ENCODE assay signal across 4 cellular contexts in the genomic region with DNA sequence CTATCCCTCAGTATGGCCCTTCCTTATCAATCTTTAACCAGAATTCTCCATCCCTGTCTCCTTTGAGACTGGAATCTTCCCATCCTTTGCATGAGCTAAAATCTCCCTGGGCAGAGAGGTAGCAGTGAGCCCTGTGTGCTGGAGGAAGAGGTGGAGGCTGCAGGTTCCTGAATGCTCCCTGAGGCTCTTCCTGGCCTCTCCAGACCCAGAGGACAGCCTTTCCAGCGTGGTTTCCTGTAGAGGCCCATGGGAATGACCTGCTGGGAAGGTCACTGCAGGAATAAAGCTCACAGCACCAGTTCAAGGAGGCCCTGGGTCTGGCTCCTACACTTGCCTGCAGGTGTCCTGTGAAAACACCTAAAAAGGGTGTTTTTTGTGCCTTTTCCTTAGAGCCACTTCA. TPM values are rescaled to one million over a fixed set of nuclear protein-coding genes. Genes with fewer than 3 reads are reported as not detected.
"Had no signal": no experiment of that assay in that cellular context is flagged by ENCODE, and none has a peak within 500 bp of the region (broad histone marks: within the 10 kb centered on the region; RNA-seq: fewer than 3 reads in every experiment).

No MANE protein-coding gene starts in this region.

- H3K4me3 ChIP-seq: GM12878 had no signal

- ATAC-seq: GM12878 had no signal

- DNase-seq: GDM1, GF-D8 had no signal

RNA-seq across cellular contexts. Expression of a gene that starts 4.6 kb away (rescaled TPM):
- total RNA-seq: G401, GM12878 had no signal
- polyA plus RNA-seq: GM12878 had no signal

RNA-seq across cellular contexts. Expression of a gene that starts 5.4 kb away (rescaled TPM):
- total RNA-seq: G401, GM12878 had no signal
- polyA plus RNA-seq: GM12878 had no signal

RNA-seq across cellular contexts. Expression of a gene that starts 55.1 kb away (rescaled TPM):
- total RNA-seq: G401, GM12878 had no signal
- polyA plus RNA-seq: GM12878 had no signal

RNA-seq across cellular contexts. Expression of a gene that starts 59.5 kb away (rescaled TPM):
- total RNA-seq: GM12878 had no signal
